Comparison of ENCODE assay signal across 8 cellular contexts in genomic region chr19:38336638-38337359, GRCh38. TPM values are rescaled to one million over a fixed set of nuclear protein-coding genes. Genes with fewer than 3 reads are reported as not detected.
DNase-seq lines count a peak whose midpoint lies in the region; ATAC-seq and TF ChIP-seq lines count a peak whose summit lies in the region.

No MANE protein-coding gene starts in this region.

- no peaks in the 10 kb centered on the region for H3K27me3 ChIP-seq in adrenal gland
- no peaks in the 10 kb centered on the region for H3K27me3 ChIP-seq in heart right ventricle
- H3K27me3 ChIP-seq in upper lobe of left lung = no peaks in the 10 kb centered on the region

- H3K9me3 ChIP-seq in adrenal gland (replicated peaks in 1 of 3) = no peaks in the 10 kb centered on the region
- no peaks in the 10 kb centered on the region for H3K9me3 ChIP-seq in heart right ventricle
- H3K9me3 ChIP-seq in upper lobe of left lung = no peaks in the 10 kb centered on the region

- 1 to 4% (median 2%) methylated on average over 27 to 41 of the region's 41 CpGs for WGBS in adrenal gland, 4 donors
- 6 to 7% methylated on average over 41 of the region's 41 CpGs for WGBS in heart right ventricle, 2 donors
- WGBS in upper lobe of left lung, 2 donors = 6 to 8% methylated on average over 40 to 41 of the region's 41 CpGs

- H3K4me3 ChIP-seq in GM12875 (ENCODE audit: low read depth, low read length) (peak overlapping the region; percentile 72), adrenal gland (peak overlapping the region; percentile 32 to 89 (median 62)), heart right ventricle (peak overlapping the region; percentile 12 to 87 (median 76)), upper lobe of left lung (peak overlapping the region; percentile 80 to 95 (median 91))

- H3K4me1 ChIP-seq in adrenal gland (replicated peaks in 1 of 2) (peaks cover 0 to 5% of the 10 kb centered on the region in 2 donors), heart right ventricle (peaks cover 0 to 12% (median 9%) of the 10 kb centered on the region in 9 donors), upper lobe of left lung (peaks cover 7 to 18% (median 12%) of the 10 kb centered on the region in 4 donors)

- ATAC-seq in HG02840 (IDR thresholded peaks at IDR 0.05; ENCODE audit: low FRiP score, unreplicated experiment) (peak; percentile 50), heart right ventricle (peak; percentile 70 to 85 (median 79)), upper lobe of left lung (ENCODE audit: low FRiP score in 2 of 2) (peak; percentile 92 to 95)

- H3K36me3 ChIP-seq in adrenal gland (replicated peaks in 1 of 2) (no peaks in the 10 kb centered on the region), heart right ventricle (peaks cover 0 to 12% (median 0%) of the 10 kb centered on the region in 9 donors), upper lobe of left lung (no peaks in the 10 kb centered on the region)

- no peak for TF ChIP-seq CTCF in GM12875 (IDR thresholded peaks at IDR 0.05; ENCODE audit: borderline replicate concordance, insufficient read depth, low read depth, low read length)
- TF ChIP-seq CTCF in adrenal gland (IDR thresholded peaks at IDR 0.05) = no peak
- TF ChIP-seq CTCF in heart right ventricle (IDR thresholded peaks at IDR 0.05) = no peak
- peak in 1 of 6 experiments; percentile 15 for TF ChIP-seq CTCF in upper lobe of left lung (IDR thresholded peaks at IDR 0.05)

- no peak for TF ChIP-seq EP300 in upper lobe of left lung (IDR thresholded peaks at IDR 0.05)

- H3K27ac ChIP-seq in adrenal gland (peak overlapping the region; percentile 81 to 97 (median 94)), heart right ventricle (peak overlapping the region; percentile 83 to 95 (median 92)), upper lobe of left lung (peak overlapping the region; percentile 93 to 99 (median 97))

- TF ChIP-seq POLR2A in adrenal gland (IDR thresholded peaks at IDR 0.05) = no peak
- TF ChIP-seq POLR2A in upper lobe of left lung (IDR thresholded peaks at IDR 0.05) = peak in 1 of 4 donors; percentile 40

- DNase-seq in NCI-H146 (lab: John Stamatoyannopoulos, UW) (peak; percentile 97), T follicular helper cell (ENCODE audit: low read depth) (peak; percentile 94), adrenal gland (peak; percentile 94 to 98 (median 97)), heart right ventricle (peak; percentile 95), posterior vena cava (ENCODE audit: low spot score) (peak; percentile 98), upper lobe of left lung (peak; percentile 97 to 99)

- intact Hi-C loops in adrenal gland (cut with DNase I) = loop anchor here in 1 of 2 donors (5.0 kb wide), 1 partner anchor 36 kb away; the partner anchor contains the start of gene PSMD8
- intact Hi-C loops in heart right ventricle (cut with DNase I) = loop anchor here in 8 of 10 donors (1.0 to 10.0 kb wide), 7 partner anchors 36 to 432 kb away; partner anchors contain the start of genes PSMD8 (in 7 of the 8), SIPA1L3 (in 3 of the 8) and WDR87 (in 3 of the 8)
- intact Hi-C loops in posterior vena cava (cut with DNase I) = no loop called here

RNA-seq across cellular contexts. Expression of gene CATSPERG, which starts 1.2 kb away (rescaled TPM):
- total RNA-seq in adrenal gland = 1 to 10 TPM in 7 of 8 donors, under 1 TPM in 1; 0.30 to 8.8 (median 3.2) TPM
- polyA plus RNA-seq in adrenal gland = 1 to 10 TPM; 1.5 to 3.7 (median 2.1) TPM
- total RNA-seq in heart right ventricle = 1 to 10 TPM in 5 of 10 donors, under 1 TPM in 5; 0.74 to 4.9 (median 1.1) TPM
- 1 to 10 TPM; 1.1 to 2.5 TPM for polyA plus RNA-seq in heart right ventricle
- 1 to 10 TPM; 2.3 to 4.0 TPM for total RNA-seq in posterior vena cava
- total RNA-seq in upper lobe of left lung = 10 to 100 TPM in 3 of 6 donors, 1 to 10 TPM in 3; 4.4 to 48.2 (median 10.5) TPM

RNA-seq across cellular contexts. Expression of gene KCNK6, which starts 17.2 kb away (rescaled TPM):
- total RNA-seq in adrenal gland (1 to 10 TPM; 2.6 to 5.4 (median 4.3) TPM), heart right ventricle (10 to 100 TPM in 6 of 10 donors, 1 to 10 TPM in 4; 4.5 to 31.6 (median 13.7) TPM), posterior vena cava (10 to 100 TPM; 10.2 to 14.5 TPM), upper lobe of left lung (10 to 100 TPM in 4 of 6 donors, 1 to 10 TPM in 2; 6.8 to 22.0 (median 12.0) TPM)
- polyA plus RNA-seq in adrenal gland (1 to 10 TPM; 2.2 to 6.0 (median 2.7) TPM), heart right ventricle (1 to 10 TPM; 5.1 to 8.0 TPM)

RNA-seq across cellular contexts. Expression of gene YIF1B, which starts 21.1 kb away (rescaled TPM):
- total RNA-seq in adrenal gland = 10 to 100 TPM; 31.0 to 57.0 (median 37.7) TPM
- polyA plus RNA-seq in adrenal gland = 10 to 100 TPM; 23.5 to 53.0 (median 42.1) TPM
- total RNA-seq in heart right ventricle = 10 to 100 TPM; 24.3 to 42.9 (median 30.2) TPM
- 100 to 1,000 TPM in 1 of 2 donors, 10 to 100 TPM in 1; 47.2 to 115 TPM for polyA plus RNA-seq in heart right ventricle
- 10 to 100 TPM; 16.5 to 23.2 TPM for total RNA-seq in posterior vena cava
- total RNA-seq in upper lobe of left lung = 10 to 100 TPM; 15.3 to 45.8 (median 29.8) TPM

RNA-seq across cellular contexts. Expression of gene C19orf33, which starts 32.7 kb away (rescaled TPM):
- 1 to 10 TPM in 5 of 8 donors, under 1 TPM in 1, not detected in 2; 0.88 to 7.6 (median 3.1) TPM for total RNA-seq in adrenal gland
- 10 to 100 TPM in 2 of 3 donors, not detected in 1; 33.7 to 46.2 TPM for polyA plus RNA-seq in adrenal gland
- 10 to 100 TPM in 1 of 10 donors, 1 to 10 TPM in 7, not detected in 2; 2.2 to 37.9 (median 3.7) TPM for total RNA-seq in heart right ventricle
- polyA plus RNA-seq in heart right ventricle = 100 to 1,000 TPM in 1 of 2 donors, 10 to 100 TPM in 1; 24.9 to 133 TPM
- 1 to 10 TPM; 1.1 to 1.2 TPM for total RNA-seq in posterior vena cava
- 100 to 1,000 TPM in 4 of 6 donors, 10 to 100 TPM in 2; 65.0 to 251 (median 144) TPM for total RNA-seq in upper lobe of left lung

RNA-seq across cellular contexts. Expression of gene PSMD8, which starts 37.6 kb away (rescaled TPM):
- 100 to 1,000 TPM; 121 to 330 (median 205) TPM for total RNA-seq in adrenal gland
- 100 to 1,000 TPM in 1 of 3 donors, 10 to 100 TPM in 2; 53.1 to 268 (median 64.5) TPM for polyA plus RNA-seq in adrenal gland
- total RNA-seq in heart right ventricle = 100 to 1,000 TPM; 234 to 426 (median 302) TPM
- polyA plus RNA-seq in heart right ventricle = 100 to 1,000 TPM; 113 to 513 TPM
- total RNA-seq in posterior vena cava = 100 to 1,000 TPM; 121 to 139 TPM
- 100 to 1,000 TPM in 4 of 6 donors, 10 to 100 TPM in 2; 66.0 to 213 (median 121) TPM for total RNA-seq in upper lobe of left lung

Comparison
In these comparisons a context has a peak if more than half of its experiments do, and no peak if none do; other contexts are left out.
1. Peak in every context shown above with its lines: DNase-seq, ATAC-seq, H3K4me3 ChIP-seq and H3K27ac ChIP-seq.
2. intact Hi-C loops: an anchor here in heart right ventricle (1.0 to 10.0 kb wide); none called in posterior vena cava.